1 cellular context compared by ENCODE assay signal in the genomic region with DNA sequence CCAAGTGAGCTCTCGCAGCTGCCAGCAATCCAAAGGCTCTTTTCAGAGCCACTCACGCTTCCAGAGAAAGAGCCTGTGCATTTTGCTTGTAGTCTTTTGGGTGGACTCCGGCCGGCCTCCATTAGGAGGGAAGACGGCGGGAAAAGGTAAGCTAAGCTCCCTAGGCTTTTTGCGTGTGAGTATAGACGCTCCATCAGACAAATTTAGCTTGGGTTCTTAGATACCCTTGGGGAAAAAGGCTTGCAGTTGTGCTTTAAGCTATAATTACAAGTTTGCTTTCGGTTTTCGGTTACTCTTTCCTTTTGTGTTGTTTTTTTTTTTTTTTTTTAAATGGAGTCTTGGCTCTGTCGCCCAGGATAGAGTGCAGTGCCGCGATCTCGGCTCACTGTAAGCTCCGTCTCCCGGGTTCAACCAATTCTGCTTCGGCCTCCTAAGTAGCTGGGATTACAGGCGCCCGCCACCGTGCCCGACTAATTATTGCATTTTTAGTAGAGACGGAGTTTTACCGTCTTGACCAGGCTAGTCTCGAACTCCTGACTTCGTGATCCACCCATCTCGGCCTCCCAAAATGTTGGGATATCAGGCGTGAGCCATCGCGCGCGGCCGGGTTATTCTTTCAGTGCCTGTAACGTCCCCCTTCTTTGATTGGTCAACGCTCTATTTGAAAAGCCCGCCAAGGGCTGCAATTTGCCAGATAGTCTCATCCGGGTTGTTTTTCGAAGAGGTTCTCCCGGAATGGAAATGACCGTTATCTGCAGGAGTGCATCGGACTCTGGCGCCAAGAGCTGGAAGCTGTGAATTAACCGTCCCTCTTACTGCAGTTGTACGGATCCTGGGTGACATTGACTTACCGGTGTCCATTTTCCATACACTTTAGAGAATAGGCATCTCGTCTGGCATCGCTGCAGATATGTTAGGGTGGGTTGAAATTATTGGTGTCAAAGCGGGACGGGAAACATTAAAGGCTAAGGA.
TF ChIP-seq lines count a peak whose summit lies in the region.

No MANE protein-coding gene starts in this region.

TF ChIP-seq in WTC11, 78 proteins besides CTCF, POLR2A, EP300 and RAD21 (continued from another document and continues in another):
- TF ChIP-seq, protein P1, sequence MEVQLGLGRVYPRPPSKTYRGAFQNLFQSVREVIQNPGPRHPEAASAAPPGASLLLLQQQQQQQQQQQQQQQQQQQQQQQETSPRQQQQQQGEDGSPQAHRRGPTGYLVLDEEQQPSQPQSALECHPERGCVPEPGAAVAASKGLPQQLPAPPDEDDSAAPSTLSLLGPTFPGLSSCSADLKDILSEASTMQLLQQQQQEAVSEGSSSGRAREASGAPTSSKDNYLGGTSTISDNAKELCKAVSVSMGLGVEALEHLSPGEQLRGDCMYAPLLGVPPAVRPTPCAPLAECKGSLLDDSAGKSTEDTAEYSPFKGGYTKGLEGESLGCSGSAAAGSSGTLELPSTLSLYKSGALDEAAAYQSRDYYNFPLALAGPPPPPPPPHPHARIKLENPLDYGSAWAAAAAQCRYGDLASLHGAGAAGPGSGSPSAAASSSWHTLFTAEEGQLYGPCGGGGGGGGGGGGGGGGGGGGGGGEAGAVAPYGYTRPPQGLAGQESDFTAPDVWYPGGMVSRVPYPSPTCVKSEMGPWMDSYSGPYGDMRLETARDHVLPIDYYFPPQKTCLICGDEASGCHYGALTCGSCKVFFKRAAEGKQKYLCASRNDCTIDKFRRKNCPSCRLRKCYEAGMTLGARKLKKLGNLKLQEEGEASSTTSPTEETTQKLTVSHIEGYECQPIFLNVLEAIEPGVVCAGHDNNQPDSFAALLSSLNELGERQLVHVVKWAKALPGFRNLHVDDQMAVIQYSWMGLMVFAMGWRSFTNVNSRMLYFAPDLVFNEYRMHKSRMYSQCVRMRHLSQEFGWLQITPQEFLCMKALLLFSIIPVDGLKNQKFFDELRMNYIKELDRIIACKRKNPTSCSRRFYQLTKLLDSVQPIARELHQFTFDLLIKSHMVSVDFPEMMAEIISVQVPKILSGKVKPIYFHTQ (CRISPR knock-in tag; IDR thresholded peaks at IDR 0.05) = peak; percentile 87
- peak; percentile 87 for TF ChIP-seq E2F5 (CRISPR knock-in tag; IDR thresholded peaks at IDR 0.05)
- peak; percentile 78; the same call in 1 of the 2 replicates for TF ChIP-seq ZNF671 (CRISPR knock-in tag; IDR thresholded peaks at IDR 0.05)
- TF ChIP-seq ZNF121 (CRISPR knock-in tag; IDR thresholded peaks at IDR 0.05) = no peak
- no peak for TF ChIP-seq TCF7 (CRISPR knock-in tag; IDR thresholded peaks at IDR 0.05; ENCODE audit: low read depth)
- TF ChIP-seq NFE2L1 (CRISPR knock-in tag; IDR thresholded peaks at IDR 0.05) = no peak
- no peak for TF ChIP-seq CREB1 (CRISPR knock-in tag; IDR thresholded peaks at IDR 0.05)
- TF ChIP-seq ATF3 (CRISPR knock-in tag; conservative IDR thresholded peaks at IDR 0.05) = no peak
- TF ChIP-seq TEAD1 (CRISPR knock-in tag; IDR thresholded peaks at IDR 0.05) = no peak
- no peak for TF ChIP-seq E2F1 (CRISPR knock-in tag; IDR thresholded peaks at IDR 0.05)
- TF ChIP-seq NFATC4 (CRISPR knock-in tag; IDR thresholded peaks at IDR 0.05) = peak; percentile 70; the same call in 1 of the 2 replicates
- no peak for TF ChIP-seq FOXP1 (CRISPR knock-in tag; IDR thresholded peaks at IDR 0.05; ENCODE audit: borderline replicate concordance)
- no peak for TF ChIP-seq ZNF396 (CRISPR knock-in tag; IDR thresholded peaks at IDR 0.05; ENCODE audit: borderline replicate concordance)
- TF ChIP-seq MYBL2 (CRISPR knock-in tag; IDR thresholded peaks at IDR 0.05) = peak; percentile 93; the same call in 1 of the 2 replicates
- no peak for TF ChIP-seq RELA (CRISPR knock-in tag; IDR thresholded peaks at IDR 0.05; ENCODE audit: borderline replicate concordance)
- peak; percentile 21; the same call in 1 of the 2 replicates for TF ChIP-seq ZNF532 (CRISPR knock-in tag; IDR thresholded peaks at IDR 0.05; ENCODE audit: borderline replicate concordance)
- no peak for TF ChIP-seq STAT6 (CRISPR knock-in tag; conservative IDR thresholded peaks at IDR 0.05; ENCODE audit: low read depth)
- TF ChIP-seq, protein P2, sequence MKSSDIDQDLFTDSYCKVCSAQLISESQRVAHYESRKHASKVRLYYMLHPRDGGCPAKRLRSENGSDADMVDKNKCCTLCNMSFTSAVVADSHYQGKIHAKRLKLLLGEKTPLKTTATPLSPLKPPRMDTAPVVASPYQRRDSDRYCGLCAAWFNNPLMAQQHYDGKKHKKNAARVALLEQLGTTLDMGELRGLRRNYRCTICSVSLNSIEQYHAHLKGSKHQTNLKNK (CRISPR knock-in tag; IDR thresholded peaks at IDR 0.05) = no peak
- 0 out of 2 replicates have a peak, but pooled peaks have one; percentile 35 for TF ChIP-seq ZNF416 (CRISPR knock-in tag; IDR thresholded peaks at IDR 0.05)
- TF ChIP-seq ZNF512 (CRISPR knock-in tag; IDR thresholded peaks at IDR 0.05; ENCODE audit: borderline replicate concordance) = no peak
- TF ChIP-seq ARID4B (CRISPR knock-in tag; IDR thresholded peaks at IDR 0.05; ENCODE audit: borderline replicate concordance) = no peak
- TF ChIP-seq, protein P3, sequence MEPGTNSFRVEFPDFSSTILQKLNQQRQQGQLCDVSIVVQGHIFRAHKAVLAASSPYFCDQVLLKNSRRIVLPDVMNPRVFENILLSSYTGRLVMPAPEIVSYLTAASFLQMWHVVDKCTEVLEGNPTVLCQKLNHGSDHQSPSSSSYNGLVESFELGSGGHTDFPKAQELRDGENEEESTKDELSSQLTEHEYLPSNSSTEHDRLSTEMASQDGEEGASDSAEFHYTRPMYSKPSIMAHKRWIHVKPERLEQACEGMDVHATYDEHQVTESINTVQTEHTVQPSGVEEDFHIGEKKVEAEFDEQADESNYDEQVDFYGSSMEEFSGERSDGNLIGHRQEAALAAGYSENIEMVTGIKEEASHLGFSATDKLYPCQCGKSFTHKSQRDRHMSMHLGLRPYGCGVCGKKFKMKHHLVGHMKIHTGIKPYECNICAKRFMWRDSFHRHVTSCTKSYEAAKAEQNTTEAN (CRISPR knock-in tag; IDR thresholded peaks at IDR 0.05) = no peak
- no peak for TF ChIP-seq ATF1 (CRISPR knock-in tag; IDR thresholded peaks at IDR 0.05)
- TF ChIP-seq GABPB1 (CRISPR knock-in tag; IDR thresholded peaks at IDR 0.05) = 0 out of 2 replicates have a peak, but pooled peaks have one; percentile 36
- TF ChIP-seq ETV6 (CRISPR knock-in tag; IDR thresholded peaks at IDR 0.05) = no peak
